Comparison of ENCODE assay signal across 31 cellular contexts in genomic region chr20:58141971-58142842, GRCh38.
DNase-seq lines count a peak whose midpoint lies in the region; TF ChIP-seq lines count a peak whose summit lies in the region.
"Had no signal": no experiment of that assay in that cellular context is flagged by ENCODE, and none has a peak within 500 bp of the region (broad histone marks: within the 10 kb centered on the region; RNA-seq: fewer than 3 reads in every experiment).

No MANE protein-coding gene starts in this region.

- H3K36me3 ChIP-seq in PC-9 (ENCODE audit: low read depth) (no peaks in the 10 kb centered on the region), tibial artery (no peaks in the 10 kb centered on the region)
- H3K36me3 ChIP-seq: esophagus squamous epithelium had no signal

- H3F3A ChIP-seq in PC-9 (ENCODE audit: insufficient read depth, low read depth) = no peaks in the 10 kb centered on the region; the same call in 1 of the 2 replicates

- H3K4me1 ChIP-seq in PC-9 (replicated peaks; ENCODE audit: insufficient read depth) (peaks cover 46% of the 10 kb centered on the region), tibial artery (peaks cover 3 to 34% (median 22%) of the 10 kb centered on the region in 4 donors)
- H3K4me1 ChIP-seq: foreskin keratinocyte had no signal

- TF ChIP-seq POLR2A in lower leg skin (IDR thresholded peaks at IDR 0.05) = no peak

- POLR2A ChIA-PET in PC-9 (lab: Charles Lee; ENCODE audit: unreplicated experiment) = interaction anchor here (0.6 to 0.7 kb wide), 2 partner anchors 247 to 376 kb away, joined by 3 to 9 read pairs; partner anchors contain the start of gene VAPB

- no peak overlapping the region for H3K4me3 Mint-ChIP-seq in CD14-positive monocyte
- H3K4me3 Mint-ChIP-seq: activated CD4-positive, alpha-beta T cell treated with anti-CD3 and anti-CD28 coated beads for 36 hours; activated naive CD4-positive, alpha-beta T cell treated with anti-CD3 and anti-CD28 coated beads for 36 hours; activated T-cell treated with anti-CD3 and anti-CD28 coated beads, Interleukin-2, amount 50 U/mL, for 72 hours; CD8-positive, alpha-beta memory T cell; central memory CD8-positive, alpha-beta T cell; naive thymus-derived CD8-positive, alpha-beta T cell had no signal

- peaks cover 0 to 10% (median 4%) of the 10 kb centered on the region in 7 donors for H3K9me3 Mint-ChIP-seq in CD14-positive monocyte
- H3K9me3 Mint-ChIP-seq: activated naive CD4-positive, alpha-beta T cell treated with anti-CD3 and anti-CD28 coated beads for 36 hours; activated T-cell treated with anti-CD3 and anti-CD28 coated beads, Interleukin-2, amount 50 U/mL, for 72 hours; CD8-positive, alpha-beta memory T cell; central memory CD8-positive, alpha-beta T cell; naive thymus-derived CD8-positive, alpha-beta T cell had no signal

- DNase-seq in activated CD8-positive, alpha-beta memory T cell treated with anti-CD3 and anti-CD28 coated beads for 24 hours = peak; percentile 41
- DNase-seq in activated CD8-positive, alpha-beta memory T cell treated with anti-CD3 and anti-CD28 coated beads, Interleukin-2, amount 50 U/mL, for 4 hours = no peak
- DNase-seq in PC-9 (peak; percentile 47 to 87), lower leg skin (ENCODE audit: low spot score in 2 of 2) (peak; percentile 14 to 68), tibial artery (peak in 1 of 2 donors; percentile 56), NCI-H2029 treated with DMSO at 0.1 percent for 48 hours (lab: John Stamatoyannopoulos, UW) (no peak), NCI-H1105 (lab: John Stamatoyannopoulos, UW) (no peak), CD14-positive monocyte (ENCODE audit: low spot score) (no peak)
- DNase-seq: activated CD4-positive, alpha-beta T cell treated with anti-CD3 and anti-CD28 coated beads for 36 hours; activated naive CD4-positive, alpha-beta T cell treated with anti-CD3 and anti-CD28 coated beads for 36 hours; activated T-cell treated with anti-CD3 and anti-CD28 coated beads, Interleukin-2, amount 50 U/mL, for 72 hours; CD8-positive, alpha-beta memory T cell; dermis blood vessel endothelial cell; DMS 273 treated with DMSO at 0.1 percent for 48 hours; esophagus squamous epithelium; foreskin keratinocyte; GM23248; left ventricle myocardium superior; naive thymus-derived CD8-positive, alpha-beta T cell; NCI-H1048; NCI-H1694 treated with DMSO at 0.1 percent for 48 hours; NCI-H2171 treated with DMSO at 0.1 percent for 48 hours; NCI-H524; NK-92 treated with Interleukin-12 subunit alpha and Interleukin-12 subunit beta, amount 100 ng/mL, for 24 hours; PC-3; retina; stimulated activated CD4-positive, alpha-beta T cell treated with anti-CD3 and anti-CD28 coated beads, Interleukin-2, amount 100 ng/mL, for 24 hours; stimulated activated naive CD8-positive, alpha-beta T cell treated with anti-CD3 and anti-CD28 coated beads, Interleukin-15, Interleukin-2, amounts not matched to agents 100 U/mL and 50 U/mL, for 24 hours; SW 1271; testis had no signal

- H3K4me3 ChIP-seq in PC-9 = no peak overlapping the region
- no peak overlapping the region for H3K4me3 ChIP-seq in lower leg skin (ENCODE audit: low read depth, poor library complexity, severe bottlenecking)
- no peak overlapping the region for H3K4me3 ChIP-seq in tibial artery
- H3K4me3 ChIP-seq: esophagus squamous epithelium, GM23248, testis had no signal

- no peaks in the 10 kb centered on the region for H3K79me2 ChIP-seq in PC-9 (ENCODE audit: low read depth)

- peak overlapping the region; percentile 57 for H3K27ac ChIP-seq in PC-9
- H3K27ac ChIP-seq in tibial artery = peak overlapping the region; percentile 4 to 94
- H3K27ac ChIP-seq: esophagus squamous epithelium, foreskin keratinocyte, GM23248, testis had no signal

- H3K27me3 ChIP-seq in PC-9 (ENCODE audit: insufficient read depth, low read depth) = no peaks in the 10 kb centered on the region
- H3K27me3 ChIP-seq in tibial artery = no peaks in the 10 kb centered on the region
- H3K27me3 ChIP-seq: testis had no signal

- no peak overlapping the region for H3K27ac Mint-ChIP-seq in CD14-positive monocyte
- H3K27ac Mint-ChIP-seq: activated CD4-positive, alpha-beta T cell treated with anti-CD3 and anti-CD28 coated beads for 36 hours; activated naive CD4-positive, alpha-beta T cell treated with anti-CD3 and anti-CD28 coated beads for 36 hours; activated T-cell treated with anti-CD3 and anti-CD28 coated beads, Interleukin-2, amount 50 U/mL, for 72 hours; CD8-positive, alpha-beta memory T cell; naive thymus-derived CD8-positive, alpha-beta T cell had no signal

- no peaks in the 10 kb centered on the region for H3K36me3 Mint-ChIP-seq in CD14-positive monocyte
- H3K36me3 Mint-ChIP-seq: CD8-positive, alpha-beta memory T cell; naive thymus-derived CD8-positive, alpha-beta T cell had no signal

- CTCF ChIA-PET in PC-9 (lab: Charles Lee) = no interaction called here

- H3K9me3 ChIP-seq in PC-9 (ENCODE audit: insufficient read depth, low read depth) (no peaks in the 10 kb centered on the region; the same call in none of the 2 replicates), tibial artery (peaks cover 0 to under 1% (median 0%) of the 10 kb centered on the region in 3 donors)
- H3K9me3 ChIP-seq: esophagus squamous epithelium, testis had no signal

- H4K20me1 ChIP-seq in PC-9 (ENCODE audit: insufficient read depth) = no peaks in the 10 kb centered on the region

- no peak for TF ChIP-seq CTCF in PC-9 (conservative IDR thresholded peaks at IDR 0.05)
- TF ChIP-seq CTCF in lower leg skin (IDR thresholded peaks at IDR 0.05) = no peak
- no peak for TF ChIP-seq CTCF in tibial artery (IDR thresholded peaks at IDR 0.05)
- no peak for TF ChIP-seq CTCF in CD14-positive monocyte (IDR thresholded peaks at IDR 0.05)

- no peaks in the 10 kb centered on the region for H3K9me2 ChIP-seq in PC-9 (ENCODE audit: insufficient read depth)

- H2AFZ ChIP-seq in PC-9 = no peak overlapping the region
- H2AFZ ChIP-seq: GM23248 had no signal

- H3K4me2 ChIP-seq in PC-9 = peak overlapping the region; percentile 61

- no TSS peak for BruUV-seq in PC-9 (replicated peaks; lab: Mats Ljungman, UMichigan)

- WGBS in lower leg skin, 2 donors = 71 to 75% methylated on average over 19 of the region's 19 CpGs

- H3K4me1 Mint-ChIP-seq in CD14-positive monocyte = no peaks in the 10 kb centered on the region
- H3K4me1 Mint-ChIP-seq: activated CD4-positive, alpha-beta T cell treated with anti-CD3 and anti-CD28 coated beads for 36 hours; CD8-positive, alpha-beta memory T cell; central memory CD8-positive, alpha-beta T cell; naive thymus-derived CD8-positive, alpha-beta T cell had no signal

- peaks cover 7 to 11% (median 9%) of the 10 kb centered on the region in 3 donors for H3K27me3 Mint-ChIP-seq in CD14-positive monocyte (ENCODE audit: low read depth in 3 of 3)

- intact Hi-C loops in PC-9 (cut with micrococcal nuclease; ENCODE audit: unreplicated experiment) = no loop called here
- intact Hi-C loops in lower leg skin (cut with DNase I; ENCODE audit: low total_unique reads) = no loop called here
- intact Hi-C loops in tibial artery (cut with DNase I; ENCODE audit: low total_unique reads) = loop anchor here (10.0 kb wide), 1 partner anchor 557 kb away; no protein-coding TSS in a partner anchor
- intact Hi-C loops in CD14-positive monocyte (cut with micrococcal nuclease) = no loop called here

Comparison
In these comparisons a context has a peak if more than half of its experiments do, and no peak if none do; other contexts are left out.
1. DNase-seq: peak in activated CD8-positive, alpha-beta memory T cell treated with anti-CD3 and anti-CD28 coated beads for 24 hours (single experiment), PC-9 (2 of 2) and lower leg skin (2 of 2); none in activated CD8-positive, alpha-beta memory T cell treated with anti-CD3 and anti-CD28 coated beads, Interleukin-2, amount 50 U/mL, for 4 hours (single experiment), NCI-H2029 treated with DMSO at 0.1 percent for 48 hours (single experiment), NCI-H1105 (single experiment) and CD14-positive monocyte (single experiment).